In the genomic region with DNA sequence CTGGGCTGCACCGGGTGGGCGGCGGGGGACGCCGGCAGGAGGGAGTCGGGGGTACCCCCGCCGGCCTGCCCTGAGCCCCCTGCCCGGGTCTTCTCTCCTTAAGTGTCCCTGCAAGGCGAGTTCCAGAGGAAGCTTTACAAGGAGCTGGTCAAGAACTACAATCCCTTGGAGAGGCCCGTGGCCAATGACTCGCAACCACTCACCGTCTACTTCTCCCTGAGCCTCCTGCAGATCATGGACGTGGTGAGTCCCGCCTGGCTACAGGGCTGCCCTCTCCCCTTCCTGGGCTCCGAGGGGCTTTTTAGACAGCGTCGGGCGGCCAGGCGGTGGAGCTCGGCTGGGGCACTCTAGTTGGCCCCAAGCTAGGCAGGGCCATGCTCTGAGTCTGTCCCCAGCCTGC, we compare ENCODE assay signal across 8 cellular contexts. TPM values are rescaled to one million over a fixed set of nuclear protein-coding genes. Genes with fewer than 3 reads are reported as not detected.
DNase-seq lines count a peak whose midpoint lies in the region; ATAC-seq and TF ChIP-seq lines count a peak whose summit lies in the region.

No MANE protein-coding gene starts in this region.

- peak overlapping the region; percentile 41 to 72 (median 61) for H3K4me3 ChIP-seq in breast epithelium
- peak overlapping the region in 1 of 2 experiments; percentile 58 for H3K4me3 ChIP-seq in mesenchymal stem cell (ENCODE audit: insufficient read depth in 1 of 2, low read depth in 1 of 2, low read length in 2 of 2)
- H3K4me3 ChIP-seq in uterus = peak overlapping the region; percentile 23 to 71

- H3K4me1 Mint-ChIP-seq in activated naive CD4-positive, alpha-beta T cell treated with anti-CD3 and anti-CD28 coated beads for 36 hours (ENCODE audit: low read depth) = peaks cover 3% of the 10 kb centered on the region

- no peak overlapping the region for H2AFZ ChIP-seq in mesenchymal stem cell (ENCODE audit: low read depth, low read length)

- no peak for TF ChIP-seq POLR2A in breast epithelium (IDR thresholded peaks at IDR 0.05)
- no peak for TF ChIP-seq POLR2A in uterus (IDR thresholded peaks at IDR 0.05)

- 2% methylated on average over 21 of the region's 21 CpGs for WGBS in mesenchymal stem cell

- CTCF ChIA-PET in activated naive CD4-positive, alpha-beta T cell treated with anti-CD3 and anti-CD28 coated beads for 36 hours (lab: Charles Lee) = interaction anchor here (0.5 to 1.4 kb wide), 2 partner anchors 25 to 53 kb away, joined by 3 to 4 read pairs; no protein-coding TSS in a partner anchor

- no peak overlapping the region for H3K23ac ChIP-seq in mesenchymal stem cell (ENCODE audit: low read length in 2 of 2)

- H3K4me3 Mint-ChIP-seq in activated naive CD4-positive, alpha-beta T cell treated with anti-CD3 and anti-CD28 coated beads for 36 hours = peak overlapping the region; percentile 19

- H3K27ac Mint-ChIP-seq in activated naive CD4-positive, alpha-beta T cell treated with anti-CD3 and anti-CD28 coated beads for 36 hours = no peak overlapping the region
- no peak overlapping the region for H3K27ac Mint-ChIP-seq in activated naive CD4-positive, alpha-beta T cell treated with anti-CD3 and anti-CD28 coated beads, Interleukin-2, amount 50 U/mL, for 72 hours

- H3K79me1 ChIP-seq in mesenchymal stem cell (replicated peaks; ENCODE audit: low read length, poor library complexity, severe bottlenecking) = no peaks in the 10 kb centered on the region

- no peak overlapping the region for H3K27ac ChIP-seq in breast epithelium
- no peak overlapping the region for H3K27ac ChIP-seq in mesenchymal stem cell (ENCODE audit: low read length, poor library complexity, severe bottlenecking)
- H3K27ac ChIP-seq in uterus = no peak overlapping the region

- H3K9me3 ChIP-seq in breast epithelium (no peaks in the 10 kb centered on the region), mesenchymal stem cell (ENCODE audit: control insufficient read depth, low read length) (no peaks in the 10 kb centered on the region), uterus (no peaks in the 10 kb centered on the region)

- H3K27me3 ChIP-seq in breast epithelium = peaks cover 0 to 12% of the 10 kb centered on the region in 2 donors
- peaks cover 55 to 57% of the 10 kb centered on the region in 2 experiments for H3K27me3 ChIP-seq in mesenchymal stem cell (ENCODE audit: control insufficient read depth in 1 of 2, insufficient read depth in 1 of 2, low read length in 2 of 2)
- H3K27me3 ChIP-seq in uterus = no peaks in the 10 kb centered on the region

- no peaks in the 10 kb centered on the region for H3K36me3 Mint-ChIP-seq in activated naive CD4-positive, alpha-beta T cell treated with anti-CD3 and anti-CD28 coated beads for 36 hours (ENCODE audit: low read depth)
- peaks cover 0 to 5% of the 10 kb centered on the region in 2 donors for H3K36me3 Mint-ChIP-seq in activated naive CD4-positive, alpha-beta T cell treated with anti-CD3 and anti-CD28 coated beads, Interleukin-2, amount 50 U/mL, for 72 hours

- H3K14ac ChIP-seq in mesenchymal stem cell (ENCODE audit: low read length in 2 of 2) = no peak overlapping the region

- H3K4me2 ChIP-seq in mesenchymal stem cell (ENCODE audit: low read length, poor library complexity, severe bottlenecking) = peak overlapping the region; percentile 97

- intact Hi-C loops in activated naive CD4-positive, alpha-beta T cell treated with anti-CD3 and anti-CD28 coated beads for 36 hours (cut with micrococcal nuclease) = no loop called here
- intact Hi-C loops in breast epithelium (cut with DNase I; ENCODE audit: low total_unique reads) (no loop called here), uterus (cut with DNase I; ENCODE audit: low total_unique reads) (no loop called here)

- no peak overlapping the region for H3K4ac ChIP-seq in mesenchymal stem cell (ENCODE audit: low read depth in 1 of 2, low read length in 2 of 2)

- TF ChIP-seq CTCF in breast epithelium (IDR thresholded peaks at IDR 0.05) (no peak), uterus (IDR thresholded peaks at IDR 0.05) (no peak)

- no peak overlapping the region for H2BK5ac ChIP-seq in mesenchymal stem cell (ENCODE audit: low read depth, low read length, poor library complexity, severe bottlenecking)

- H2BK12ac ChIP-seq in mesenchymal stem cell (ENCODE audit: low read length in 2 of 2) = no peak overlapping the region

- H3K18ac ChIP-seq in mesenchymal stem cell (ENCODE audit: low read depth in 1 of 2, low read length in 2 of 2) = no peak overlapping the region

- H3K4me1 ChIP-seq in breast epithelium = no peaks in the 10 kb centered on the region
- H3K4me1 ChIP-seq in mesenchymal stem cell (ENCODE audit: control insufficient read depth, insufficient read depth, low read depth, low read length) = peaks cover 10% of the 10 kb centered on the region
- H3K4me1 ChIP-seq in uterus = peaks cover 0 to 4% of the 10 kb centered on the region in 2 donors

- H3K36me3 ChIP-seq in breast epithelium (no peaks in the 10 kb centered on the region), mesenchymal stem cell (ENCODE audit: control insufficient read depth in 1 of 2, insufficient read depth in 2 of 2, low read depth in 1 of 2, low read length in 2 of 2) (no peaks in the 10 kb centered on the region), uterus (no peaks in the 10 kb centered on the region)

- peaks cover 51% of the 10 kb centered on the region for H3K27me3 Mint-ChIP-seq in activated naive CD4-positive, alpha-beta T cell treated with anti-CD3 and anti-CD28 coated beads for 36 hours (ENCODE audit: low read depth)

- H3K9ac ChIP-seq in mesenchymal stem cell (ENCODE audit: low read length) = no peak overlapping the region

- DNase-seq in activated naive CD4-positive, alpha-beta T cell treated with anti-CD3 and anti-CD28 coated beads for 36 hours = no peak
- DNase-seq in activated naive CD4-positive, alpha-beta T cell treated with anti-CD3 and anti-CD28 coated beads, Interleukin-2, amount 50 U/mL, for 72 hours (ENCODE audit: low spot score in 2 of 2) = no peak
- DNase-seq in breast epithelium (ENCODE audit: low spot score in 2 of 2) (no peak), mesenchymal stem cell (no peak), uterus (no peak), GF-D8 (lab: John Stamatoyannopoulos, UW) (no peak), NCI-H1048 (lab: John Stamatoyannopoulos, UW) (no peak)
- no peak for DNase-seq in stimulated activated CD4-positive, alpha-beta T cell treated with anti-CD3 and anti-CD28 coated beads, Interleukin-2, amount 100 ng/mL, for 48 hours

- no peaks in the 10 kb centered on the region for H3K9me3 Mint-ChIP-seq in activated naive CD4-positive, alpha-beta T cell treated with anti-CD3 and anti-CD28 coated beads for 36 hours
- H3K9me3 Mint-ChIP-seq in activated naive CD4-positive, alpha-beta T cell treated with anti-CD3 and anti-CD28 coated beads, Interleukin-2, amount 50 U/mL, for 72 hours = no peaks in the 10 kb centered on the region

- no peak overlapping the region for H2BK120ac ChIP-seq in mesenchymal stem cell (ENCODE audit: low read depth, low read length)

- no peak for ATAC-seq in activated naive CD4-positive, alpha-beta T cell treated with anti-CD3 and anti-CD28 coated beads, Interleukin-2, amount 50 U/mL, for 72 hours

- H4K91ac ChIP-seq in mesenchymal stem cell (ENCODE audit: low read length) = no peak overlapping the region

- no peak overlapping the region for H4K8ac ChIP-seq in mesenchymal stem cell (ENCODE audit: low read length)

- no peak overlapping the region for H2BK15ac ChIP-seq in mesenchymal stem cell (ENCODE audit: low read depth, poor library complexity, severe bottlenecking)

- H2AK5ac ChIP-seq in mesenchymal stem cell (ENCODE audit: low read length, severe bottlenecking) = no peak overlapping the region

RNA-seq across cellular contexts. Expression of a gene that starts 0.5 kb away (rescaled TPM):
- not detected for total RNA-seq in activated naive CD4-positive, alpha-beta T cell treated with anti-CD3 and anti-CD28 coated beads for 36 hours
- under 1 TPM in 1 of 2 donors, not detected in 1; 0.39 TPM for total RNA-seq in activated naive CD4-positive, alpha-beta T cell treated with anti-CD3 and anti-CD28 coated beads, Interleukin-2, amount 50 U/mL, for 72 hours
- total RNA-seq in breast epithelium = 1 to 10 TPM in 2 of 3 donors, not detected in 1; 2.3 to 4.8 TPM
- polyA plus RNA-seq in mesenchymal stem cell (2013, experiment 1 of 2) = 0.35 TPM
- polyA plus RNA-seq in mesenchymal stem cell (2013, experiment 2 of 2) = 0.42 TPM
- 1 to 10 TPM; 1.6 to 9.1 (median 2.8) TPM for total RNA-seq in uterus
